Comparison of ENCODE assay signal across 8 cellular contexts in the genomic region with DNA sequence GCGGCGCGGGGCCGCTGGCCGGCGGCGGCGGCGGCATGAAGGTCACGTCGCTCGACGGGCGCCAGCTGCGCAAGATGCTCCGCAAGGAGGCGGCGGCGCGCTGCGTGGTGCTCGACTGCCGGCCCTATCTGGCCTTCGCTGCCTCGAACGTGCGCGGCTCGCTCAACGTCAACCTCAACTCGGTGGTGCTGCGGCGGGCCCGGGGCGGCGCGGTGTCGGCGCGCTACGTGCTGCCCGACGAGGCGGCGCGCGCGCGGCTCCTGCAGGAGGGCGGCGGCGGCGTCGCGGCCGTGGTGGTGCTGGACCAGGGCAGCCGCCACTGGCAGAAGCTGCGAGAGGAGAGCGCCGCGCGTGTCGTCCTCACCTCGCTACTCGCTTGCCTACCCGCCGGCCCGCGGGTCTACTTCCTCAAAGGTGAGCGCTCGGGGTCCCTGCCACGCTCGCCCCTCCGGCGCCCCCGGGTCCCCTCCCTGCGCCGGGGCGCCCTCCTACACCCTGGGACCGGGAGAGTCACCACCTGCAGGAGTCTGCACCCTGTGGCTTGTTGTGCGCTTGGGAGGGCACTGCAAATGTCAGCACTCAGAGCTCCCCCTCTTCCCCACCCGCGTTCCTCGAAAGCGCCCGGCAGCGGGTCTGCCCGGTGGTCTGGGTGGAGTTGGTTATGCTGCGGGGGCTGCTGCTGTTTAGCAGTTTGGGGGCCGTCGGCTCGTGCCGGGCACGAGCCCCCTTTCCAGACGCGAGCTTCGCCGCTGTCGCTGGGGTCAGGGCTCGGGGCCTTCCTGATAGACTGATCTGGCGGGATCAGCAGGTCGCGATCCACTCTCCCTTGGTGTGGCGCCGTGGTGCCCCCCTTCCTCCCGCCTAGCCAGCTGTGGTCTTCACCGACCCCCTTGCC. TPM values are rescaled to one million over a fixed set of nuclear protein-coding genes. Genes with fewer than 3 reads are reported as not detected.
DNase-seq lines count a peak whose midpoint lies in the region; ATAC-seq and TF ChIP-seq lines count a peak whose summit lies in the region.

No MANE protein-coding gene starts in this region.

- no peaks in the 10 kb centered on the region for H3K9me3 ChIP-seq in esophagus (ENCODE audit: control insufficient read depth in 2 of 2, insufficient read depth in 1 of 2, low read depth in 1 of 2, low read length in 1 of 2)

- intact Hi-C loops in natural killer cell (cut with micrococcal nuclease), result loop anchor here (5.0 kb wide), 3 partner anchors 56 to 286 kb away; no protein-coding TSS in a partner anchor

- peaks cover 3 to 18% of the 10 kb centered on the region in 2 donors for H3K4me1 ChIP-seq in esophagus (ENCODE audit: control insufficient read depth in 2 of 2, insufficient read depth in 2 of 2, low read length in 1 of 2)

- in situ Hi-C loops in GM13977 (cut with MboI; ENCODE audit: low pct_unique_long_range_greater_than_20kb, low sequenced_read_pairs, unreplicated experiment), result no loop called here

- H3K27ac Mint-ChIP-seq in HFFc6 (peak overlapping the region; percentile 95), natural killer cell (peak overlapping the region; percentile 96), type B pancreatic cell (peak overlapping the region; percentile 89)

- peak; percentile 52 for DNase-seq in GM13977 (ENCODE audit: low spot score)
- peak; percentile 67 for DNase-seq in HFFc6
- DNase-seq in NCI-H1930 (lab: John Stamatoyannopoulos, UW), result peak; percentile 29 to 40
- peak; percentile 48 for DNase-seq in activated T-cell treated with anti-CD3 and anti-CD28 coated beads for 1 hour (ENCODE audit: low read depth)
- peak; percentile 63 for DNase-seq in natural killer cell
- DNase-seq in type B pancreatic cell (ENCODE audit: extremely low spot score, unreplicated experiment), result peak; percentile 76
- DNase-seq in cerebellar nuclear complex (lab: John Stamatoyannopoulos, UW), result no peak

- H3K27ac ChIP-seq in esophagus (ENCODE audit: low read depth in 2 of 2, low read length in 1 of 2), result peak overlapping the region; percentile 87 to 92

- H3K4me3 ChIP-seq in esophagus (ENCODE audit: low read depth in 1 of 2, low read length in 2 of 2), result peak overlapping the region; percentile 80 to 91

- peak; percentile 37 to 53 (median 49) for ATAC-seq in natural killer cell

- H3K4me1 Mint-ChIP-seq in HFFc6 (ENCODE audit: low read depth) (peaks cover 69% of the 10 kb centered on the region), natural killer cell (peaks cover 66 to 79% of the 10 kb centered on the region in 2 donors), type B pancreatic cell (ENCODE audit: unreplicated experiment) (peaks cover 50% of the 10 kb centered on the region)

- no peaks in the 10 kb centered on the region for H3K36me3 ChIP-seq in esophagus (ENCODE audit: control insufficient read depth in 2 of 2, insufficient read depth in 2 of 2, low read length in 1 of 2)

- H3K36me3 Mint-ChIP-seq in HFFc6 (ENCODE audit: low read depth) (peaks cover 51% of the 10 kb centered on the region), natural killer cell (no peaks in the 10 kb centered on the region), type B pancreatic cell (no peaks in the 10 kb centered on the region)

- no peaks in the 10 kb centered on the region for H3K27me3 ChIP-seq in esophagus (ENCODE audit: control insufficient read depth in 1 of 2, insufficient read depth in 2 of 2, low read length in 2 of 2)

- H3K9me3 Mint-ChIP-seq in HFFc6 (no peaks in the 10 kb centered on the region), natural killer cell (no peaks in the 10 kb centered on the region), type B pancreatic cell (no peaks in the 10 kb centered on the region)

- peak overlapping the region; percentile 100 for H3K4me3 Mint-ChIP-seq in HFFc6
- peak overlapping the region; percentile 96 for H3K4me3 Mint-ChIP-seq in natural killer cell
- H3K4me3 Mint-ChIP-seq in type B pancreatic cell, result peak overlapping the region; percentile 92

- WGBS in esophagus, 2 donors, result 4 to 5% methylated on average over 62 to 107 of the region's 107 CpGs

- TF ChIP-seq CTCF in GM13977 (IDR thresholded peaks at IDR 0.05; ENCODE audit: extremely low read depth, insufficient read depth, missing control alignments), result peak; percentile 22
- no peak for TF ChIP-seq CTCF in HFFc6 (IDR thresholded peaks at IDR 0.05)
- TF ChIP-seq CTCF in natural killer cell (IDR thresholded peaks at IDR 0.05), result peak; percentile 11
- no peak for TF ChIP-seq CTCF in type B pancreatic cell (conservative IDR thresholded peaks at IDR 0.05)

- H3K27me3 Mint-ChIP-seq in HFFc6 (ENCODE audit: insufficient read depth) (peaks cover 23% of the 10 kb centered on the region), natural killer cell (ENCODE audit: low read depth in 2 of 2) (no peaks in the 10 kb centered on the region), type B pancreatic cell (peaks cover 47% of the 10 kb centered on the region)

RNA-seq across cellular contexts. Expression of a gene that starts 0.6 kb away (rescaled TPM):
- total RNA-seq in HFFc6 (2021; fragmentation: NEBNext Ultra II Directional; extraction: Animal tissue kit (Norgen Biotek cat#: 25700)), result 10 to 100 TPM; 31.9 to 58.2 (median 35.0) TPM
- 100 to 1,000 TPM in 1 of 2 donors, 10 to 100 TPM in 1; 33.8 to 107 TPM for polyA plus RNA-seq in esophagus
- total RNA-seq in natural killer cell (10 to 100 TPM; 56.3 to 98.9 (median 69.6) TPM), type B pancreatic cell (ENCODE audit: low replicate concordance) (16.3 and 61.6 TPM in 2 replicates)

Comparison
In these comparisons a context has a peak if more than half of its experiments do, and no peak if none do; other contexts are left out.
1. DNase-seq: peak in GM13977 (single experiment), HFFc6 (single experiment), NCI-H1930 (2 of 2), activated T-cell treated with anti-CD3 and anti-CD28 coated beads for 1 hour (single experiment), natural killer cell (single experiment) and type B pancreatic cell (single experiment); none in cerebellar nuclear complex (0 of 2).
2. CTCF ChIP-seq: peak in GM13977 (single experiment) and natural killer cell (single experiment); none in HFFc6 (single experiment) and type B pancreatic cell (single experiment).
3. Peak in every context shown above with its lines, with median percentiles within 50 percentile points of each other: H3K27ac Mint-ChIP-seq and H3K4me3 Mint-ChIP-seq.